10 cellular contexts compared by ENCODE assay signal in the genomic region with DNA sequence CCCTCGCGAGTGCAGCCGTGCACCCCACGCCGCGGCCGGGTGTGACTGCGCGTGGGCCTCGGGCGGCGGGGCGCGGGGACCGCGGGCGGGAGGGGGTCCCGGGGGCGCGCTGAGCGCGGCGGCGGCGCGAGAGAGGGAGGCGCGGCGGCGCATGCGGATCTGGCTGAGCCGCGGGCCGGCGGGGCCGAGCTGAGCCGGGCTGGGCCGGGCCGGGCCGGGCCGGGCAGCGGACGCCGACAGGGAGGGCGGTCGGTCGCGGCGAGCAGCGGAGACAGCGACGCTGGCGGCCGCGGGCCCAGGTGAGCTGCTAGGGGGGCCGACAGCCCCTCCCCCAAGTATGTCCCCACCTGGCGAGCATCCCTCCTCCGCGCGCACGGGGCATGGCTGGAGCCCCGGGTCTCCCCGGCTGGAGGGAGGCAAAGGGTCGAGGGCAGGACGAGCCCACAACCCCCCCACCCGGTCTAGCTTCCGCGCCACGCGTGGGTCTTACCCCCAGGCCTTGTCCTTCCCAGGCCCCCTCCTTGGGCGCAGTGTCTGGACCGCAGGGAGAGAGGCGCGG. TPM values are rescaled to one million over a fixed set of nuclear protein-coding genes. Genes with fewer than 3 reads are reported as not detected.
A peak's percentile ranks its signal among the peaks of the same experiment; 100 is the strongest.
DNase-seq lines count a peak whose midpoint lies in the region; ATAC-seq and TF ChIP-seq lines count a peak whose summit lies in the region.
"Had no signal": no experiment of that assay in that cellular context is flagged by ENCODE, and none has a peak within 500 bp of the region (broad histone marks: within the 10 kb centered on the region; RNA-seq: fewer than 3 reads in every experiment).

No MANE protein-coding gene starts in this region.

- ATAC-seq in IMR-90 (ENCODE audit: low read depth) (no peak), GM18868 (IDR thresholded peaks at IDR 0.05; ENCODE audit: unreplicated experiment) (no peak)

- H3K9me3 ChIP-seq in A673 (ENCODE audit: low read depth, low read length, poor library complexity, severe bottlenecking): no peaks in the 10 kb centered on the region
- H3K9me3 ChIP-seq in IMR-90 (ENCODE audit: control insufficient read depth, insufficient read depth, low read length): no peaks in the 10 kb centered on the region
- no peaks in the 10 kb centered on the region for H3K9me3 ChIP-seq in endocrine pancreas (ENCODE audit: control insufficient read depth, low read length)
- H3K9me3 ChIP-seq in neural cell (ENCODE audit: low read length): no peaks in the 10 kb centered on the region

- no peak overlapping the region for H3K56ac ChIP-seq in IMR-90 (ENCODE audit: extremely low read depth, insufficient read depth, low read length)

- H3K9ac ChIP-seq in IMR-90 (ENCODE audit: low read depth, low read length) (no peak overlapping the region), endocrine pancreas (ENCODE audit: control insufficient read depth, insufficient read depth, low read length) (peak overlapping the region; percentile 67), neural cell (ENCODE audit: low read length) (peak overlapping the region; percentile 63)

- H2BK15ac ChIP-seq in IMR-90 (ENCODE audit: low read depth, low read length): no peak overlapping the region

- no peak overlapping the region for H2BK5ac ChIP-seq in IMR-90 (ENCODE audit: low read depth, low read length, poor library complexity, severe bottlenecking)

- BruUV-seq in A673 (replicated peaks; lab: Mats Ljungman, UMichigan) (no TSS peak), IMR-90 (replicated peaks; lab: Mats Ljungman, UMichigan) (no TSS peak)

- no peak for TF ChIP-seq EP300 in neural cell (conservative IDR thresholded peaks at IDR 0.05; ENCODE audit: poor library complexity, severe bottlenecking)

- peaks cover 0 to 25% of the 10 kb centered on the region in 2 experiments; a peak in 2 of 4 replicates for H3K79me1 ChIP-seq in IMR-90 (ENCODE audit: low read depth in 1 of 2, low read length in 2 of 2)

- no peak overlapping the region for H4K8ac ChIP-seq in IMR-90 (ENCODE audit: low read depth in 2 of 2, low read length in 2 of 2)

- DNase-seq in A673 (ENCODE audit: low spot score) (no peak), IMR-90 (no peak), NCI-H2196 (lab: John Stamatoyannopoulos, UW; ENCODE audit: unreplicated experiment) (no peak), SW 1271 (lab: John Stamatoyannopoulos, UW) (no peak)
- no peak for DNase-seq in effector CD4-positive, alpha-beta T cell
- DNase-seq: EL, MV-4-11 had no signal

- H4K5ac ChIP-seq in IMR-90 (ENCODE audit: low read depth, low read length): no peak overlapping the region

- H3K36me3 ChIP-seq in A673 (ENCODE audit: insufficient read depth, low read length, poor library complexity, severe bottlenecking) (no peaks in the 10 kb centered on the region), IMR-90 (ENCODE audit: control insufficient read depth, insufficient read depth, low read length) (no peaks in the 10 kb centered on the region), endocrine pancreas (ENCODE audit: control insufficient read depth, insufficient read depth, low read length) (no peaks in the 10 kb centered on the region), neural cell (ENCODE audit: insufficient read depth, low read length) (no peaks in the 10 kb centered on the region)

- CTCF ChIA-PET in A673 (lab: Charles Lee) (interaction anchor here (1.0 to 1.6 kb wide), 2 partner anchors 54 to 229 kb away, joined by 3 to 4 read pairs; no protein-coding TSS in a partner anchor), IMR-90 (lab: Yijun Ruan, JAX) (no interaction called here)

- H3K27me3 ChIP-seq in A673 (replicated peaks; ENCODE audit: insufficient read depth, low read depth, low read length, poor library complexity) (no peaks in the 10 kb centered on the region), IMR-90 (ENCODE audit: control insufficient read depth, insufficient read depth, low read length) (peaks cover 11% of the 10 kb centered on the region; the same call in 1 of the 2 replicates), endocrine pancreas (ENCODE audit: control insufficient read depth, insufficient read depth, low read length) (no peaks in the 10 kb centered on the region), neural cell (ENCODE audit: insufficient read depth, low read depth, low read length) (peaks cover 23% of the 10 kb centered on the region)

- TF ChIP-seq POLR2A in IMR-90 (IDR thresholded peaks at IDR 0.05; ENCODE audit: low read depth, low read length): no peak

- no peak overlapping the region for H3K4ac ChIP-seq in IMR-90 (ENCODE audit: low read depth, low read length)

- H3K4me2 ChIP-seq in IMR-90 (ENCODE audit: low read depth, low read length) (peak overlapping the region; percentile 73), neural cell (ENCODE audit: low read length) (no peak overlapping the region)

- no peak overlapping the region for H2BK20ac ChIP-seq in IMR-90 (ENCODE audit: low read depth, low read length)

- H3K79me2 ChIP-seq in neural cell (replicated peaks; ENCODE audit: insufficient read depth, low read length): no peaks in the 10 kb centered on the region

- no peak for TF ChIP-seq RAD21 in IMR-90 (IDR thresholded peaks at IDR 0.05; ENCODE audit: low read length)
- TF ChIP-seq RAD21 in neural cell (conservative IDR thresholded peaks at IDR 0.05): no peak

- H3K9me1 ChIP-seq in IMR-90 (ENCODE audit: insufficient read depth, low read length): peaks cover 11% of the 10 kb centered on the region

- H3K9me2 ChIP-seq in neural cell (ENCODE audit: insufficient read depth, low read length): no peaks in the 10 kb centered on the region

- dilution Hi-C loops in IMR-90 (cut with HindIII; ENCODE audit: low sequenced_read_pairs, unreplicated experiment): no loop called here

- TF ChIP-seq CTCF in A673 (conservative IDR thresholded peaks at IDR 0.05; ENCODE audit: low read depth, low read length): no peak
- TF ChIP-seq CTCF in IMR-90 (conservative IDR thresholded peaks at IDR 0.05; ENCODE audit: low read depth, low read length): no peak
- TF ChIP-seq CTCF in neural cell (IDR thresholded peaks at IDR 0.05; ENCODE audit: poor library complexity, severe bottlenecking): no peak

- POLR2A ChIA-PET in A673 (lab: Charles Lee; ENCODE audit: low non-redundant PET): interaction anchor here (0.6 kb wide), 1 partner anchor 52 kb away, joined by 6 read pairs; no protein-coding TSS in a partner anchor
- POLR2A ChIA-PET in IMR-90 (lab: Charles Lee; ENCODE audit: unreplicated experiment): no interaction called here

- no peaks in the 10 kb centered on the region for H3F3A ChIP-seq in neural cell (ENCODE audit: insufficient read depth, low read length, poor library complexity, severe bottlenecking)

- H4K20me1 ChIP-seq in IMR-90 (ENCODE audit: insufficient read depth, low read length): 0 out of 2 replicates have a peak, but pooled peaks cover 5% of the 10 kb centered on the region
- no peaks in the 10 kb centered on the region for H4K20me1 ChIP-seq in neural cell (ENCODE audit: insufficient read depth)

- no peak overlapping the region for H3K27ac ChIP-seq in A673 (ENCODE audit: low read depth, low read length, poor library complexity, severe bottlenecking)
- no peak overlapping the region for H3K27ac ChIP-seq in IMR-90 (ENCODE audit: insufficient read depth, low read length)
- no peak overlapping the region for H3K27ac ChIP-seq in neural cell (ENCODE audit: low read length)

- no peak overlapping the region for H2BK120ac ChIP-seq in IMR-90 (ENCODE audit: low read depth, low read length)

- H2AFZ ChIP-seq in IMR-90 (replicated peaks; ENCODE audit: low read length, poor library complexity): peak overlapping the region; percentile 99
- H2AFZ ChIP-seq in neural cell (ENCODE audit: low read depth, low read length): no peak overlapping the region

- 6% methylated on average over 7 of the region's 74 CpGs; no CpG with 5 or more reads in 1 of the 2 experiments for WGBS in IMR-90 (ENCODE audit: extremely low coverage in 2 of 2, insufficient read length in 1 of 2), 2 experiments

- H4K91ac ChIP-seq in IMR-90 (ENCODE audit: insufficient read depth, low read depth, low read length): no peak overlapping the region

- no peak overlapping the region for H2AK9ac ChIP-seq in IMR-90 (replicated peaks; ENCODE audit: low read depth, low read length, poor library complexity)

- H3K18ac ChIP-seq in IMR-90 (ENCODE audit: low read depth, low read length): no peak overlapping the region

- no peak overlapping the region for H3K14ac ChIP-seq in IMR-90 (replicated peaks; ENCODE audit: low read depth, low read length)

- no peak overlapping the region for H3K23ac ChIP-seq in IMR-90 (ENCODE audit: low read depth, low read length)

- no peak overlapping the region for H2AK5ac ChIP-seq in IMR-90 (ENCODE audit: low read depth, low read length)

- H3K4me1 ChIP-seq in A673 (ENCODE audit: insufficient read depth, low read length, poor library complexity, severe bottlenecking) (peaks cover 22% of the 10 kb centered on the region), IMR-90 (ENCODE audit: control insufficient read depth, insufficient read depth, low read length) (peaks cover 16% of the 10 kb centered on the region), endocrine pancreas (ENCODE audit: control insufficient read depth, insufficient read depth, low read length) (no peaks in the 10 kb centered on the region)

- in situ Hi-C loops in IMR-90 (cut with MboI; ENCODE audit: low sequenced_read_pairs): no loop called here

- peak overlapping the region; percentile 73 for H3K4me3 ChIP-seq in A673 (ENCODE audit: low read depth, low read length, poor library complexity, severe bottlenecking)
- H3K4me3 ChIP-seq in IMR-90 (ENCODE audit: insufficient read depth, low read depth, low read length): peak overlapping the region; percentile 30
- no peak overlapping the region for H3K4me3 ChIP-seq in endocrine pancreas (ENCODE audit: control insufficient read depth, insufficient read depth, low read length)
- H3K4me3 ChIP-seq in neural cell (ENCODE audit: low read length): peak overlapping the region; percentile 69

- intact Hi-C loops in A673 (cut with micrococcal nuclease; ENCODE audit: unreplicated experiment): loop anchor here (10.0 kb wide), 1 partner anchor 128 kb away; no protein-coding TSS in a partner anchor
- intact Hi-C loops in IMR-90 (cut with micrococcal nuclease): loop anchor here (10.0 kb wide), 1 partner anchor 58 kb away; no protein-coding TSS in a partner anchor

RNA-seq across cellular contexts. Expression of a gene that starts 0.3 kb away (rescaled TPM):
- 0.43 and 0.94 TPM in 2 replicates for total RNA-seq in A673 (2021)
- total RNA-seq in IMR-90 (2012; rRNA removed): 0.72 and 0.83 TPM in 2 replicates
- 0.59 and 0.91 TPM in 2 replicates for polyA plus RNA-seq in IMR-90 (2012; rRNA removed)
- polyA plus RNA-seq in IMR-90 (2012; cell fraction: cytosol; rRNA removed): 0.50 and 1.9 TPM in 2 replicates
- 2.4 and 2.6 TPM in 2 replicates for polyA plus RNA-seq in IMR-90 (2012; cell fraction: nucleus; rRNA removed; ENCODE audit: low replicate concordance)
- 10.4 and 12.7 TPM in 2 replicates for polyA plus RNA-seq in neural cell
- 9.6 and 10.2 TPM in 2 replicates for polyA minus RNA-seq in neural cell

RNA-seq across cellular contexts. Expression of a gene that starts 1.5 kb away (rescaled TPM):
- total RNA-seq in A673 (2021) (36.1 and 48.2 TPM in 2 replicates), IMR-90 (2012; rRNA removed) (65.2 and 67.5 TPM in 2 replicates)
- polyA plus RNA-seq in IMR-90 (2012; rRNA removed) (102 and 113 TPM in 2 replicates), neural cell (5.0 and 9.9 TPM in 2 replicates)
- 102 and 191 TPM in 2 replicates for polyA plus RNA-seq in IMR-90 (2012; cell fraction: cytosol; rRNA removed)
- 34.9 and 86.3 TPM in 2 replicates for polyA plus RNA-seq in IMR-90 (2012; cell fraction: nucleus; rRNA removed; ENCODE audit: low replicate concordance)
- 2.2 TPM in 2 replicates for polyA minus RNA-seq in neural cell

RNA-seq across cellular contexts. Expression of a gene that starts 23.0 kb away (rescaled TPM):
- total RNA-seq in A673 (2021): 26.3 and 28.7 TPM in 2 replicates
- total RNA-seq in IMR-90 (2012; rRNA removed): 23.3 and 25.6 TPM in 2 replicates
- polyA plus RNA-seq in IMR-90 (2012; rRNA removed): 17.9 and 20.5 TPM in 2 replicates
- 11.3 and 12.1 TPM in 2 replicates for polyA plus RNA-seq in IMR-90 (2012; cell fraction: cytosol; rRNA removed)
- polyA plus RNA-seq in IMR-90 (2012; cell fraction: nucleus; rRNA removed; ENCODE audit: low replicate concordance): 9.0 and 10.8 TPM in 2 replicates
- 7.6 and 9.0 TPM in 2 replicates for polyA plus RNA-seq in neural cell
- 10.8 and 14.1 TPM in 2 replicates for polyA minus RNA-seq in neural cell

RNA-seq across cellular contexts. Expression of a gene that starts 41.3 kb away (rescaled TPM):
- total RNA-seq in A673 (2021) (9.6 and 16.5 TPM in 2 replicates), IMR-90 (2012; rRNA removed) (25.6 and 27.4 TPM in 2 replicates)
- polyA plus RNA-seq in IMR-90 (2012; rRNA removed) (21.1 and 29.5 TPM in 2 replicates), neural cell (3.3 and 5.1 TPM in 2 replicates)
- 44.7 and 59.8 TPM in 2 replicates for polyA plus RNA-seq in IMR-90 (2012; cell fraction: cytosol; rRNA removed)
- 12.6 and 23.7 TPM in 2 replicates for polyA plus RNA-seq in IMR-90 (2012; cell fraction: nucleus; rRNA removed; ENCODE audit: low replicate concordance)
- polyA minus RNA-seq in neural cell: 1.5 and 1.7 TPM in 2 replicates

RNA-seq across cellular contexts. Expression of a gene that starts 53.9 kb away (rescaled TPM):
- 2.5 and 3.9 TPM in 2 replicates for total RNA-seq in A673 (2021)
- total RNA-seq in IMR-90 (2012; rRNA removed): 0.83 and 0.90 TPM in 2 replicates
- polyA plus RNA-seq in IMR-90 (2012; rRNA removed): 1.7 and 1.8 TPM in 2 replicates
- polyA plus RNA-seq in IMR-90 (2012; cell fraction: cytosol; rRNA removed): 1.5 and 1.8 TPM in 2 replicates
- polyA plus RNA-seq in IMR-90 (2012; cell fraction: nucleus; rRNA removed; ENCODE audit: low replicate concordance): 1.7 and 2.9 TPM in 2 replicates
- 0.20 and 0.36 TPM in 2 replicates for polyA plus RNA-seq in neural cell
- polyA minus RNA-seq in neural cell: 0.23 and 0.24 TPM in 2 replicates
